Comparison of ENCODE assay signal across 9 cellular contexts in the genomic region with DNA sequence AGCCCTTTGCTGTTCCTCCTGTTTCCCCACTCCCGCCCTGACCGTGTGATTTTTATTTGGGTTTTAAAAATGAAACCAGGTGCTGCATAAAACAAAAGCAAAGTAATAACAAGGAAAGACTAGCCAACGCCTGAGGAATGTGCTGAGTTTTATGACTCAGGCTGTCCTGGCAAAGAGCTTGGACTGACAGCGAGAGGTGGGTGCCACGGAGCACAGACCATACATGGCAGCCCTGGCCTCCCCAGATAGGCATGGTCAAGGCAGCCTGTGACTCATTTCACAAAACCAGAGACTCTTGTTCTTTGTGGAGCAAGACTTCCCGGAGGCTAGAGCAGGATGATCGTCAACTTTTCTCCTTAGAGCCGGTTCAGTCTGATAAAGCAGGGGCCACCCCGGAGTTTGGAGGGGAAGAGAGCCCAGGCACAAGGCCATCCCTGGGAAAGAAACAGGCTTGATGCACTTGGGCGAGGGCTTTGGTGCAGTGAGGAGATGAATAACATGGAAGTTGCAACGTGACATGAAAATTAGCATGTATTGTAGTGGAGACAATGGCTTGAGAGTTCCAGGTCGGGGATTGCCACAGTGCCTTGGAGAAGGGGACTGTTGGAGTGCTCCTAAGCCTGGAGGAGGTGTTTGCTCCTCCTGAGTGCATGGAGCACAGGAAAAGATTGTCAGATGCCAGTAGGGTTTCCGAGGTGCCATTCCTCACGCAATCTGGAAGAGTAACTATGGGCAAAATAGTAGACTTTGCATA. TPM values are rescaled to one million over a fixed set of nuclear protein-coding genes. Genes with fewer than 3 reads are reported as not detected.
DNase-seq lines count a peak whose midpoint lies in the region; ATAC-seq and TF ChIP-seq lines count a peak whose summit lies in the region.
"Had no signal": no experiment of that assay in that cellular context is flagged by ENCODE, and none has a peak within 500 bp of the region (broad histone marks: within the 10 kb centered on the region; RNA-seq: fewer than 3 reads in every experiment).

No MANE protein-coding gene starts in this region.

- no peak overlapping the region for H2AFZ ChIP-seq in OCI-LY3 (ENCODE audit: low read depth, low read length)

- no peaks in the 10 kb centered on the region for H4K20me1 ChIP-seq in OCI-LY3 (ENCODE audit: insufficient read depth, low read length)
- H4K20me1 ChIP-seq: BLaER1 had no signal

- no peak overlapping the region for H3K9ac ChIP-seq in OCI-LY3 (ENCODE audit: low read length)
- H3K9ac ChIP-seq: BLaER1 had no signal

- TF ChIP-seq CTCF in OCI-LY3 (IDR thresholded peaks at IDR 0.05; ENCODE audit: low read depth, low read length), result no peak

- no peaks in the 10 kb centered on the region for H3K79me2 ChIP-seq in OCI-LY3 (ENCODE audit: low read length)

- DNase-seq in SIG-M5 treated with dmso at 0.1 percent for 504 hours (lab: John Stamatoyannopoulos, UW; ENCODE audit: unreplicated experiment) (peak; percentile 39), SIG-M5 (lab: John Stamatoyannopoulos, UW) (no peak), pons (ENCODE audit: low spot score) (peak; percentile 19), NCI-H526 (lab: John Stamatoyannopoulos, UW) (no peak), NCI-H82 (lab: John Stamatoyannopoulos, UW) (no peak), superior temporal gyrus (ENCODE audit: extremely low spot score) (no peak)

- no peaks in the 10 kb centered on the region for H3K9me3 ChIP-seq in OCI-LY3 (ENCODE audit: insufficient read depth, low read length)
- H3K9me3 ChIP-seq: BLaER1 had no signal

- peak; percentile 91 for ATAC-seq in esophagus mucosa

- no peak overlapping the region for H3K27ac ChIP-seq in OCI-LY3 (ENCODE audit: low read length)
- H3K27ac ChIP-seq: BLaER1 had no signal

- H3K27me3 ChIP-seq in OCI-LY3 (ENCODE audit: low read depth, low read length), result peaks cover 29% of the 10 kb centered on the region
- H3K27me3 ChIP-seq: BLaER1 had no signal

- H3K4me1 ChIP-seq in OCI-LY3 (ENCODE audit: low read length), result peaks cover 9% of the 10 kb centered on the region; the same call in 1 of the 2 replicates
- H3K4me1 ChIP-seq: BLaER1 had no signal

- 0 out of 2 replicates have a peak overlapping the region, but pooled peaks have one; percentile 4 for H3K4me2 ChIP-seq in OCI-LY3 (ENCODE audit: low read length)

- no peaks in the 10 kb centered on the region for H3K36me3 ChIP-seq in OCI-LY3 (replicated peaks; ENCODE audit: low read depth, low read length)
- H3K36me3 ChIP-seq: BLaER1 had no signal

- H3K4me3 ChIP-seq in OCI-LY3 (ENCODE audit: low read length), result no peak overlapping the region
- H3K4me3 ChIP-seq: BLaER1 had no signal

RNA-seq across cellular contexts. Expression of a gene that starts 54.8 kb away (rescaled TPM):
- total RNA-seq in esophagus mucosa, result not detected

Comparison
In these comparisons a context has a peak if more than half of its experiments do, and no peak if none do; other contexts are left out.
1. DNase-seq: peak in SIG-M5 treated with dmso at 0.1 percent for 504 hours (single experiment) and pons (single experiment); none in SIG-M5 (single experiment), NCI-H526 (0 of 2), NCI-H82 (single experiment) and superior temporal gyrus (single experiment).